In genomic region chr16:68752602-68753001, GRCh38 we compare ENCODE assay signal across 11 cellular contexts. TPM values are rescaled to one million over a fixed set of nuclear protein-coding genes. Genes with fewer than 3 reads are reported as not detected.
A peak's percentile ranks its signal among the peaks of the same experiment; 100 is the strongest.
DNase-seq lines count a peak whose midpoint lies in the region; ATAC-seq, FAIRE-seq and TF ChIP-seq lines count a peak whose summit lies in the region.
"Had no signal": no experiment of that assay in that cellular context is flagged by ENCODE, and none has a peak within 500 bp of the region (broad histone marks: within the 10 kb centered on the region; RNA-seq: fewer than 3 reads in every experiment).

No MANE protein-coding gene starts in this region.

- intact Hi-C loops in PC-3 (cut with micrococcal nuclease), result no loop called here

- H4K20me1 ChIP-seq in PC-3 (ENCODE audit: low read length), result no peaks in the 10 kb centered on the region

- CTCF ChIA-PET in PC-3 (lab: Charles Lee), result no interaction called here

- H3K4me1 Mint-ChIP-seq in activated naive CD8-positive, alpha-beta T cell treated with anti-CD3 and anti-CD28 coated beads for 36 hours, result peaks cover 37% of the 10 kb centered on the region

- H3K9me3 ChIP-seq in PC-3 (ENCODE audit: low read length), result no peaks in the 10 kb centered on the region
- H3K9me3 ChIP-seq in small intestine (ENCODE audit: control insufficient read depth, low read depth), result no peaks in the 10 kb centered on the region

- no peaks in the 10 kb centered on the region for H3K9me2 ChIP-seq in PC-3 (replicated peaks; ENCODE audit: low read length)

- no peak for TF ChIP-seq CTCF in PC-3 (conservative IDR thresholded peaks at IDR 0.05; ENCODE audit: low read depth, low read length)

- no peak for ATAC-seq in PC-3
- no peak for ATAC-seq in GM19324 (IDR thresholded peaks at IDR 0.05; ENCODE audit: low FRiP score, unreplicated experiment)
- ATAC-seq: left cardiac atrium had no signal

- FAIRE-seq in GM12891 (lab: Jason Lieb, UNC) (peak; percentile 60), small intestine (lab: Jason Lieb, UNC) (no peak)
- FAIRE-seq: endothelial cell of umbilical vein had no signal

- no peaks in the 10 kb centered on the region for H3F3A ChIP-seq in PC-3 (ENCODE audit: low read length, unreplicated experiment)

- peak overlapping the region; percentile 92 for H3K27ac ChIP-seq in PC-3 (ENCODE audit: low read length)
- H3K27ac ChIP-seq in small intestine (ENCODE audit: low read depth in 1 of 2, low read length in 1 of 2), result peak overlapping the region; percentile 68 to 74

- peaks cover 4% of the 10 kb centered on the region for H3K27me3 Mint-ChIP-seq in activated naive CD8-positive, alpha-beta T cell treated with anti-CD3 and anti-CD28 coated beads for 36 hours

- H3K4me2 ChIP-seq in PC-3 (ENCODE audit: low read length), result 0 out of 2 replicates have a peak overlapping the region, but pooled peaks have one; percentile 4

- H3K4me3 ChIP-seq in PC-3 (ENCODE audit: low read length) (no peak overlapping the region), small intestine (ENCODE audit: low read depth in 1 of 2, low read length in 2 of 2) (no peak overlapping the region)

- no peak overlapping the region for H2AFZ ChIP-seq in PC-3 (ENCODE audit: low read length)

- no peak overlapping the region for H3K9ac ChIP-seq in PC-3 (ENCODE audit: low read length)

- DNase-seq in GM12891 (ENCODE audit: insufficient read length, low spot score) (no peak), PC-3 (no peak), small intestine (peak; percentile 85), glomerular visceral epithelial cell (ENCODE audit: extremely low spot score) (no peak), SKM-1 treated with dmso at 0.1 percent for 144 hours (lab: John Stamatoyannopoulos, UW; ENCODE audit: unreplicated experiment) (no peak), GM19240 (ENCODE audit: insufficient read length, low spot score) (no peak)
- DNase-seq in activated naive CD8-positive, alpha-beta T cell treated with anti-CD3 and anti-CD28 coated beads for 36 hours, result peak; percentile 64
- DNase-seq: left cardiac atrium, NCI-H1092 had no signal

- H3K9me3 Mint-ChIP-seq in activated naive CD8-positive, alpha-beta T cell treated with anti-CD3 and anti-CD28 coated beads for 36 hours, result no peaks in the 10 kb centered on the region

- no peak overlapping the region for H3K4me3 Mint-ChIP-seq in activated naive CD8-positive, alpha-beta T cell treated with anti-CD3 and anti-CD28 coated beads for 36 hours

- peak overlapping the region; percentile 77 for H3K27ac Mint-ChIP-seq in activated naive CD8-positive, alpha-beta T cell treated with anti-CD3 and anti-CD28 coated beads for 36 hours

- H3K36me3 Mint-ChIP-seq in activated naive CD8-positive, alpha-beta T cell treated with anti-CD3 and anti-CD28 coated beads for 36 hours, result no peaks in the 10 kb centered on the region

- H3K36me3 ChIP-seq in PC-3 (ENCODE audit: low read depth, low read length), result peaks cover 3% of the 10 kb centered on the region; the same call in 1 of the 2 replicates
- no peaks in the 10 kb centered on the region for H3K36me3 ChIP-seq in small intestine (ENCODE audit: control insufficient read depth in 2 of 2, insufficient read depth in 2 of 2, low read length in 2 of 2)

- WGBS in small intestine, 3 donors, result 6 to 35% (median 34%) methylated on average over 3 of the region's 3 CpGs

- H3K4me1 ChIP-seq in PC-3 (ENCODE audit: insufficient read depth, low read length) (peaks cover 52% of the 10 kb centered on the region), small intestine (ENCODE audit: control insufficient read depth in 2 of 2, insufficient read depth in 1 of 2, low read depth in 1 of 2, low read length in 1 of 2) (peaks cover 6 to 13% of the 10 kb centered on the region in 2 donors)

- BruUV-seq in PC-3 (replicated peaks; lab: Mats Ljungman, UMichigan), result no TSS peak

- POLR2A ChIA-PET in PC-3 (lab: Charles Lee; ENCODE audit: unreplicated experiment), result interaction anchor here (0.6 kb wide), 1 partner anchor 14 kb away, joined by 4 read pairs; no protein-coding TSS in a partner anchor

- H3K27me3 ChIP-seq in PC-3 (ENCODE audit: low read length), result no peaks in the 10 kb centered on the region
- no peaks in the 10 kb centered on the region for H3K27me3 ChIP-seq in small intestine (ENCODE audit: control insufficient read depth in 2 of 2, insufficient read depth in 2 of 2, low read length in 2 of 2)

- TF ChIP-seq POLR2A in GM12891 (IDR thresholded peaks at IDR 0.05; ENCODE audit: low read depth, low read length), result no peak

- peaks cover 68% of the 10 kb centered on the region for H3K79me2 ChIP-seq in PC-3 (ENCODE audit: low read length)

TF ChIP-seq in GM12891, 5 proteins besides CTCF, POLR2A, EP300 and RAD21:
- no peak for TF ChIP-seq TAF1 (IDR thresholded peaks at IDR 0.05; ENCODE audit: low read depth, low read length)
- no peak for TF ChIP-seq POLR2AphosphoS5 (IDR thresholded peaks at IDR 0.05; ENCODE audit: low read depth, low read length)
- no peak for TF ChIP-seq POU2F2 (IDR thresholded peaks at IDR 0.05; ENCODE audit: low read depth, low read length)

RNA-seq across cellular contexts. Expression of gene CDH1, which starts 15.5 kb away (rescaled TPM):
- polyA plus RNA-seq in GM12891 (2012; ENCODE audit: low read depth, missing spikeins), result 6.2 TPM
- total RNA-seq in PC-3 (2014; rRNA removed), result 100 and 124 TPM in 2 replicates
- total RNA-seq in activated naive CD8-positive, alpha-beta T cell treated with anti-CD3 and anti-CD28 coated beads for 36 hours, result under 1 TPM; 0.16 to 0.21 TPM
- polyA plus RNA-seq in small intestine, result 100 to 1,000 TPM in 1 of 3 donors, 10 to 100 TPM in 2; 76.2 to 119 (median 99.3) TPM

Comparison
In these comparisons a context has a peak if more than half of its experiments do, and no peak if none do; other contexts are left out.
1. DNase-seq: peak in activated naive CD8-positive, alpha-beta T cell treated with anti-CD3 and anti-CD28 coated beads for 36 hours (single experiment) and small intestine (single experiment); none in GM12891 (single experiment), PC-3 (single experiment), glomerular visceral epithelial cell (single experiment), SKM-1 treated with dmso at 0.1 percent for 144 hours (single experiment) and GM19240 (single experiment).
2. RNA of gene CDH1, which starts 15.5 kb away (total RNA-seq): 100 to 124 TPM in PC-3; 0.16 to 0.21 TPM in activated naive CD8-positive, alpha-beta T cell treated with anti-CD3 and anti-CD28 coated beads for 36 hours; every median in the first group is over 10 times any median in the second.